13 cellular contexts compared by ENCODE assay signal in genomic region chr4:76435689-76436176, GRCh38. TPM values are rescaled to one million over a fixed set of nuclear protein-coding genes. Genes with fewer than 3 reads are reported as not detected.
DNase-seq lines count a peak whose midpoint lies in the region; ATAC-seq, FAIRE-seq and TF ChIP-seq lines count a peak whose summit lies in the region.
"Had no signal": no experiment of that assay in that cellular context is flagged by ENCODE, and none has a peak within 500 bp of the region (broad histone marks: within the 10 kb centered on the region; RNA-seq: fewer than 3 reads in every experiment).

No MANE protein-coding gene starts in this region.

- H3K9me3 ChIP-seq in iPS-15b (ENCODE audit: control insufficient read depth, insufficient read depth, low read length), result no peaks in the 10 kb centered on the region
- H3K9me3 ChIP-seq in mucosa of descending colon, result no peaks in the 10 kb centered on the region
- H3K9me3 ChIP-seq in PC-9 (ENCODE audit: insufficient read depth, low read depth), result no peaks in the 10 kb centered on the region

- H3K27me3 ChIP-seq in iPS-15b (ENCODE audit: control insufficient read depth, insufficient read depth, low read length) (no peaks in the 10 kb centered on the region), PC-9 (ENCODE audit: insufficient read depth, low read depth) (no peaks in the 10 kb centered on the region)

- no peaks in the 10 kb centered on the region for H3K9me3 Mint-ChIP-seq in MCF 10A (ENCODE audit: unreplicated experiment)
- H3K9me3 Mint-ChIP-seq: activated CD8-positive, alpha-beta T cell treated with anti-CD3 and anti-CD28 coated beads for 36 hours; CD4-positive, alpha-beta T cell had no signal

- H3K4me1 ChIP-seq in iPS-15b (ENCODE audit: control insufficient read depth, insufficient read depth, low read length) (peaks cover 10% of the 10 kb centered on the region), mucosa of descending colon (ENCODE audit: low read depth) (no peaks in the 10 kb centered on the region), PC-9 (replicated peaks; ENCODE audit: insufficient read depth) (no peaks in the 10 kb centered on the region)

- ATAC-seq in HG02623 (IDR thresholded peaks at IDR 0.05; ENCODE audit: unreplicated experiment) (no peak), mucosa of descending colon (no peak)
- ATAC-seq: activated CD8-positive, alpha-beta T cell treated with anti-CD3 and anti-CD28 coated beads for 36 hours; SK-N-SH treated with all-trans-retinoic acid at 6 μM for 48 hours had no signal

- DNase-seq in MCF 10A (ENCODE audit: unreplicated experiment), result no peak
- DNase-seq in retinal pigment epithelial cell (ENCODE audit: low read depth), result no peak
- no peak for DNase-seq in CD1c-positive myeloid dendritic cell (ENCODE audit: extremely low spot score)
- DNase-seq in mucosa of descending colon, result no peak
- no peak for DNase-seq in PC-9
- DNase-seq: activated CD8-positive, alpha-beta T cell treated with anti-CD3 and anti-CD28 coated beads for 36 hours; CD4-positive, alpha-beta T cell; Karpas-422; NCI-H446 had no signal

- H3K4me3 ChIP-seq in iPS-15b (ENCODE audit: low read depth, low read length) (peak overlapping the region; percentile 40), retinal pigment epithelial cell (ENCODE audit: low read length) (peak overlapping the region; percentile 80), mucosa of descending colon (no peak overlapping the region), PC-9 (no peak overlapping the region)

- H3K79me2 ChIP-seq in PC-9 (ENCODE audit: low read depth), result no peaks in the 10 kb centered on the region

- no peaks in the 10 kb centered on the region for H3K36me3 ChIP-seq in iPS-15b (ENCODE audit: control insufficient read depth, insufficient read depth, low read length)
- no peaks in the 10 kb centered on the region for H3K36me3 ChIP-seq in mucosa of descending colon (ENCODE audit: low read depth)
- H3K36me3 ChIP-seq in PC-9 (ENCODE audit: low read depth), result no peaks in the 10 kb centered on the region

- FAIRE-seq in G401.6 (lab: Jason Lieb, UNC), result peak; percentile 95

- no peaks in the 10 kb centered on the region for H3K27me3 Mint-ChIP-seq in MCF 10A (ENCODE audit: insufficient read depth, unreplicated experiment)

- peak overlapping the region; percentile 44 for H3K27ac Mint-ChIP-seq in MCF 10A (ENCODE audit: low read depth, unreplicated experiment)
- H3K27ac Mint-ChIP-seq: activated CD8-positive, alpha-beta T cell treated with anti-CD3 and anti-CD28 coated beads for 36 hours; CD4-positive, alpha-beta T cell had no signal

- H2AFZ ChIP-seq in PC-9, result no peak overlapping the region

- CTCF ChIA-PET in MCF 10A (lab: Yijun Ruan, JAX), result interaction anchor here (0.7 to 9.9 kb wide), 12 partner anchors 9 to 325 kb away, joined by 3 to 294 read pairs (median 4); no protein-coding TSS in a partner anchor
- CTCF ChIA-PET in PC-9 (lab: Charles Lee), result no interaction called here

- peak overlapping the region; percentile 42 for H3K9ac ChIP-seq in iPS-15b (ENCODE audit: low read depth, low read length)

- no peaks in the 10 kb centered on the region for H3K9me2 ChIP-seq in PC-9 (ENCODE audit: insufficient read depth)

- intact Hi-C loops in MCF 10A (cut with micrococcal nuclease), result loop anchor here (10.0 kb wide), 1 partner anchor 609 kb away; no protein-coding TSS in a partner anchor
- intact Hi-C loops in mucosa of descending colon (cut with DNase I, micrococcal nuclease), result loop anchor here in 1 of 2 donors (10.0 kb wide), 1 partner anchor 319 kb away; no protein-coding TSS in a partner anchor
- intact Hi-C loops in PC-9 (cut with micrococcal nuclease; ENCODE audit: unreplicated experiment), result no loop called here

- H3K4me2 ChIP-seq in PC-9, result no peak overlapping the region

- H3F3A ChIP-seq in PC-9 (ENCODE audit: insufficient read depth, low read depth), result no peaks in the 10 kb centered on the region

- peaks cover 21% of the 10 kb centered on the region for H3K4me1 Mint-ChIP-seq in MCF 10A (ENCODE audit: insufficient read depth, unreplicated experiment)

- POLR2A ChIA-PET in MCF 10A (lab: Yijun Ruan, JAX) (interaction anchor here (0.8 to 8.4 kb wide), 23 partner anchors 9 to 721 kb away, joined by 3 to 76 read pairs (median 4); partner anchors contain the start of genes CCNG2, SCARB2 and SEPTIN11), PC-9 (lab: Charles Lee; ENCODE audit: unreplicated experiment) (no interaction called here)

- no TSS peak for BruUV-seq in MCF 10A (replicated peaks; lab: Mats Ljungman, UMichigan)
- BruUV-seq in PC-9 (replicated peaks; lab: Mats Ljungman, UMichigan), result no TSS peak

- H3K27ac ChIP-seq in PC-9, result no peak overlapping the region

- no peaks in the 10 kb centered on the region for H3K36me3 Mint-ChIP-seq in MCF 10A (ENCODE audit: insufficient read depth, unreplicated experiment)

- peak overlapping the region; percentile 65 for H3K4me3 Mint-ChIP-seq in MCF 10A (ENCODE audit: unreplicated experiment)
- H3K4me3 Mint-ChIP-seq: activated CD8-positive, alpha-beta T cell treated with anti-CD3 and anti-CD28 coated beads for 36 hours; CD4-positive, alpha-beta T cell had no signal

- TF ChIP-seq CTCF in MCF 10A (IDR thresholded peaks at IDR 0.05; ENCODE audit: unreplicated experiment) (no peak), retinal pigment epithelial cell (conservative IDR thresholded peaks at IDR 0.05; ENCODE audit: low read depth, low read length) (peak; percentile 38), mucosa of descending colon (IDR thresholded peaks at IDR 0.05) (no peak), PC-9 (conservative IDR thresholded peaks at IDR 0.05) (no peak)

- no peaks in the 10 kb centered on the region for H4K20me1 ChIP-seq in PC-9 (ENCODE audit: insufficient read depth)

RNA-seq across cellular contexts. Expression of gene SHROOM3, which starts 0.7 kb away (rescaled TPM):
- 15.7 and 20.7 TPM in 2 replicates for total RNA-seq in MCF 10A (2022)
- 100 to 1,000 TPM; 105 to 263 (median 158) TPM for total RNA-seq in mucosa of descending colon
- 44.3 and 50.7 TPM in 2 replicates for total RNA-seq in PC-9 (2021)
- total RNA-seq: activated CD8-positive, alpha-beta T cell treated with anti-CD3 and anti-CD28 coated beads for 36 hours; CD4-positive, alpha-beta T cell had no signal

RNA-seq across cellular contexts. Expression of gene CCDC158, which starts 14.8 kb away (rescaled TPM):
- total RNA-seq in MCF 10A (2022) (not detected in 2 replicates), mucosa of descending colon (under 1 TPM in 1 of 3 donors, not detected in 2; 0.82 TPM), PC-9 (2021) (not detected in 2 replicates)
- total RNA-seq: activated CD8-positive, alpha-beta T cell treated with anti-CD3 and anti-CD28 coated beads for 36 hours; CD4-positive, alpha-beta T cell had no signal

Comparison
In these comparisons a context has a peak if more than half of its experiments do, and no peak if none do; other contexts are left out.
1. H3K4me3 ChIP-seq: peak in iPS-15b (single experiment) and retinal pigment epithelial cell (single experiment); none in mucosa of descending colon (single experiment) and PC-9 (single experiment).